ENCODE assay signal across 8 cellular contexts in genomic region chr20:47356526-47357295, GRCh38. TPM values are rescaled to one million over a fixed set of nuclear protein-coding genes. Genes with fewer than 3 reads are reported as not detected.
DNase-seq lines count a peak whose midpoint lies in the region; ATAC-seq and TF ChIP-seq lines count a peak whose summit lies in the region.

Gene ZMYND8, minus strand, starts transcription at chr20:47356699. Its CDS starts 29 bp downstream, at chr20:47356670.

- TF ChIP-seq CTCF in coronary artery (IDR thresholded peaks at IDR 0.05) (no peak), left lung (IDR thresholded peaks at IDR 0.05) (no peak)

- intact Hi-C loops in left lung (cut with DNase I), result no loop called here

- peaks cover 93 to 100% of the 10 kb centered on the region in 2 donors for H3K4me1 ChIP-seq in left lung

- H3K4me3 ChIP-seq in coronary artery (peak within 1 kb of the TSS; percentile 47), left lung (peak within 1 kb of the TSS; percentile 14 to 26)

- H3K36me3 ChIP-seq in left lung, result no peaks in the 10 kb centered on the region

- no peaks in the 10 kb centered on the region for H3K9me3 ChIP-seq in left lung

- H3K27ac ChIP-seq in coronary artery (peak within 1 kb of the TSS; percentile 95 to 97), left lung (peak within 1 kb of the TSS; percentile 95 to 98)

- peak; percentile 60 for ATAC-seq in left lung

- DNase-seq in AG08396 (ENCODE audit: low spot score) (peak; percentile 91), GM19238 (ENCODE audit: insufficient read length, low spot score) (peak; percentile 54), HK-2 (ENCODE audit: unreplicated experiment) (peak; percentile 100), NCI-H82 treated with DMSO at 0.1 percent for 48 hours (lab: John Stamatoyannopoulos, UW; ENCODE audit: unreplicated experiment) (peak; percentile 87), coronary artery (ENCODE audit: low spot score) (peak; percentile 94), left lung (peak; percentile 85 to 88)
- peak; percentile 93 to 100 for DNase-seq in activated CD4-positive, alpha-beta T cell treated with anti-CD3 and anti-CD28 coated beads, Interleukin-2, amount 50 U/mL, for 24 hours (ENCODE audit: low read depth in 1 of 2, low spot score in 1 of 2)
- peak; percentile 87 for DNase-seq in stimulated activated CD4-positive, alpha-beta T cell treated with anti-CD3 and anti-CD28 coated beads, Interleukin-2, amount 100 ng/mL, for 4 hours (ENCODE audit: low read depth)

- no peaks in the 10 kb centered on the region for H3K27me3 ChIP-seq in left lung

RNA-seq across cellular contexts. Expression of gene ZMYND8, which starts in this region (rescaled TPM):
- 10 to 100 TPM; 38.9 to 39.8 TPM for total RNA-seq in left lung

Comparison
In these comparisons a context has a peak if more than half of its experiments do, and no peak if none do; other contexts are left out.
1. Peak in every context shown above with its lines: DNase-seq, ATAC-seq, H3K4me3 ChIP-seq and H3K27ac ChIP-seq.